In the genomic region with DNA sequence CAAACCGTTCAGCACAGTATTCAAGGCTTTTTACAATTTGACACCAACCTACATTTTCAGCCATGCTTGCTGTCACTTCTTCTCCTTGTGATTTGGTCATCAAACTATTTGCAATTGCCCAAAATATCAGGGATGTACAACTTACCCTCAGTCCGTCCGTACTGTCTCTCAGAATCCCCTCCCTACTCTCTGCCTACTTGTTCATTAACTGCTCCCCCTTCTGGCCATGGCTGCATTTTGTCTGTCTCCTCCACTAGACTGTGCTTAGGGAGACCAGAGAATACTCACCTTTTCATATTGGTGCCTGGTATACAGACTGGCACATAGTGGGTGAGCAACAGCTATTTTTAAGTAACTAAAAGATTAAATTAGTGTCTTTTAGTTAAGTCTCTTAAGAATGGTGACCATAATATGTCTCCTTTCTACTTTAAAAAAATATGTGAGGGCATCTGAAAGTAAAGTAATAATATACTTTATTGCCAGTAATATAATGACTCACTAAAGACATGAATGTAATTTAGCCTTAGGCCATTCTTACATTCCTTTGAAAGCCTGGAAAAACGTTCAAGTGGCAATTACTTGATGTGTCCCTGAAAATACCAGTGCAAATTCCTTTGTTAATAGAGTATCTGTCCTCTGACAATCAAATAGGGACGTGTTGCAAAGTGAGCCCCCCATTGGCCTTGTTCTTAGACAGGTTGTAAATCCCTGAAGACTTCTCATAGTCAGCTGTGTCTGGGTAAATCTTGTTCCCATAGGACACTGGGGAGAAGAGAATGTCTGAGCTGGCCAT, we compare ENCODE assay signal across 8 cellular contexts. TPM values are rescaled to one million over a fixed set of nuclear protein-coding genes. Genes with fewer than 3 reads are reported as not detected.
A peak's percentile ranks its signal among the peaks of the same experiment; 100 is the strongest.
DNase-seq lines count a peak whose midpoint lies in the region; ATAC-seq lines count a peak whose summit lies in the region.

No MANE protein-coding gene starts in this region.

- intact Hi-C loops in left cardiac atrium (cut with DNase I): loop anchor here in 1 of 2 donors (5.0 kb wide), 1 partner anchor 245 kb away; no protein-coding TSS in a partner anchor

- no peaks in the 10 kb centered on the region for H3K9me3 Mint-ChIP-seq in activated T-cell treated with anti-CD3 and anti-CD28 coated beads, Interleukin-2, amount 50 U/mL, for 24 hours

- H3K36me3 Mint-ChIP-seq in activated T-cell treated with anti-CD3 and anti-CD28 coated beads, Interleukin-2, amount 50 U/mL, for 24 hours (ENCODE audit: low read depth): no peaks in the 10 kb centered on the region

- peaks cover 64% of the 10 kb centered on the region for H3K27me3 Mint-ChIP-seq in activated T-cell treated with anti-CD3 and anti-CD28 coated beads, Interleukin-2, amount 50 U/mL, for 24 hours

- peaks cover 2% of the 10 kb centered on the region; the same call in 1 of the 2 replicates for H3K4me1 ChIP-seq in HAP-1

- no peak overlapping the region for H3K27ac Mint-ChIP-seq in activated T-cell treated with anti-CD3 and anti-CD28 coated beads, Interleukin-2, amount 50 U/mL, for 24 hours

- no peaks in the 10 kb centered on the region for H3K9me3 ChIP-seq in HAP-1

- no peaks in the 10 kb centered on the region for H3K36me3 ChIP-seq in HAP-1 (replicated peaks)

- no peak overlapping the region for H3K4me3 Mint-ChIP-seq in activated T-cell treated with anti-CD3 and anti-CD28 coated beads, Interleukin-2, amount 50 U/mL, for 24 hours

- H3K4me1 Mint-ChIP-seq in activated T-cell treated with anti-CD3 and anti-CD28 coated beads, Interleukin-2, amount 50 U/mL, for 24 hours (ENCODE audit: low read depth): no peaks in the 10 kb centered on the region

- peak in 1 of 2 donors; percentile 55 for ATAC-seq in left cardiac atrium

- peak; percentile 50 to 63 for DNase-seq in NCI-H524 (lab: John Stamatoyannopoulos, UW)
- no peak for DNase-seq in NCI-H524 treated with DMSO at 0.1 percent for 48 hours (lab: John Stamatoyannopoulos, UW)
- peak; percentile 76 to 86 for DNase-seq in HAP-1 (ENCODE audit: low spot score in 2 of 2)
- DNase-seq in NCI-H2171 (lab: John Stamatoyannopoulos, UW): peak; percentile 1
- peak; percentile 42 for DNase-seq in activated T-cell treated with anti-CD3 and anti-CD28 coated beads, Interleukin-2, amount 50 U/mL, for 24 hours
- peak; percentile 45 for DNase-seq in left cardiac atrium
- DNase-seq in stimulated activated CD4-positive, alpha-beta T cell treated with anti-CD3 and anti-CD28 coated beads, Interleukin-1b, Interleukin-23, amount 100 ng/mL, for 4 hours (ENCODE audit: low read depth in 2 of 2): peak; percentile 15 to 18
- DNase-seq in putamen (ENCODE audit: low spot score): no peak

- no peaks in the 10 kb centered on the region for H3K27me3 ChIP-seq in HAP-1 (ENCODE audit: low read depth)

- in situ Hi-C loops in HAP-1 (cut with MboI; ENCODE audit: low sequenced_read_pairs): no loop called here

- H3K4me3 ChIP-seq in HAP-1: no peak overlapping the region

RNA-seq across cellular contexts. Expression of gene PRLR, which starts 27.8 kb away (rescaled TPM):
- total RNA-seq in left cardiac atrium: 1 to 10 TPM in 1 of 2 donors, under 1 TPM in 1; 0.73 to 2.1 TPM

Comparison
In these comparisons a context has a peak if more than half of its experiments do, and no peak if none do; other contexts are left out.
1. DNase-seq: peak in NCI-H524 (2 of 2), HAP-1 (2 of 2), NCI-H2171 (single experiment), activated T-cell treated with anti-CD3 and anti-CD28 coated beads, Interleukin-2, amount 50 U/mL, for 24 hours (single experiment), left cardiac atrium (single experiment) and stimulated activated CD4-positive, alpha-beta T cell treated with anti-CD3 and anti-CD28 coated beads, Interleukin-1b, Interleukin-23, amount 100 ng/mL, for 4 hours (2 of 2); none in NCI-H524 treated with DMSO at 0.1 percent for 48 hours (single experiment) and putamen (single experiment).